ENCODE assay signal across 8 cellular contexts in the genomic region with DNA sequence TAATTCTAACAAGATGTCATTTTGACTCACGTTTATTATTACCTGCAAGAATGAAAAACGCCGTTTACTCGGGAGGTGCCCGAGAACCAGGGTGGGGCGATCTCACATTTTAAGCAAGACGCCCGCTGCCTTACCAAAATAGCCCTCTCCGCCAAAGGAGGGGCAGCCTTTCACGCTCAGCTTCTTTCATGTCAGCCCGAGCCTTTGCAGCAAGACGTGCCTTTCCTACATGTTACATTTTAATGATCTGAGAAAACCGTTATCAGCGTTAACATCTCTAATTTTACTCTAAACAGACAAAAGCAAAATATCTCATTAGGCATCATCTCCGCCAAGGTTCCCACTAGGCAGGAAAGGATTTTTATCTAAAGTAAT.
DNase-seq lines count a peak whose midpoint lies in the region; ATAC-seq lines count a peak whose summit lies in the region.

No MANE protein-coding gene starts in this region.

- peak overlapping the region; percentile 78 for H3K4me3 ChIP-seq in iPS-20b (ENCODE audit: low read length)

- no peaks in the 10 kb centered on the region for H3K9me3 Mint-ChIP-seq in stimulated activated naive CD8-positive, alpha-beta T cell treated with anti-CD3 and anti-CD28 coated beads, Interleukin-15, amount 100 ng/mL, for 72 hours

- peak overlapping the region; percentile 95 to 98 for H3K27ac Mint-ChIP-seq in stimulated activated naive CD8-positive, alpha-beta T cell treated with anti-CD3 and anti-CD28 coated beads, Interleukin-15, amount 100 ng/mL, for 72 hours

- no peaks in the 10 kb centered on the region for H3K9me3 ChIP-seq in iPS-20b (ENCODE audit: insufficient read depth, low read depth, low read length)

- peaks cover 52% of the 10 kb centered on the region for H3K27me3 ChIP-seq in iPS-20b (ENCODE audit: insufficient read depth, low read length)

- peak overlapping the region; percentile 89 to 100 for H3K4me3 Mint-ChIP-seq in stimulated activated naive CD8-positive, alpha-beta T cell treated with anti-CD3 and anti-CD28 coated beads, Interleukin-15, amount 100 ng/mL, for 72 hours

- H3K9ac ChIP-seq in iPS-20b (ENCODE audit: low read depth, low read length) = peak overlapping the region; percentile 21; the same call in 1 of the 2 replicates

- H3K36me3 ChIP-seq in iPS-20b (ENCODE audit: insufficient read depth, low read depth, low read length) = no peaks in the 10 kb centered on the region

- H3K27ac ChIP-seq in iPS-20b (ENCODE audit: low read length) = no peak overlapping the region

- peaks cover 2% of the 10 kb centered on the region for H3K27me3 Mint-ChIP-seq in stimulated activated naive CD8-positive, alpha-beta T cell treated with anti-CD3 and anti-CD28 coated beads, Interleukin-15, amount 100 ng/mL, for 72 hours

- H3K4me1 ChIP-seq in iPS-20b (ENCODE audit: insufficient read depth, low read length) = peaks cover 16% of the 10 kb centered on the region; the same call in 1 of the 2 replicates

- H3K4me1 Mint-ChIP-seq in stimulated activated naive CD8-positive, alpha-beta T cell treated with anti-CD3 and anti-CD28 coated beads, Interleukin-15, amount 100 ng/mL, for 72 hours = peaks cover 69% of the 10 kb centered on the region

- ATAC-seq in stimulated activated naive CD8-positive, alpha-beta T cell treated with anti-CD3 and anti-CD28 coated beads, Interleukin-15, amount 100 ng/mL, for 72 hours = no peak

- DNase-seq in activated T-cell treated with anti-CD3 and anti-CD28 coated beads for 1 hour (ENCODE audit: low read depth) (peak; percentile 40), activated T-cell treated with anti-CD3 and anti-CD28 coated beads for 4 hours (no peak), pons (ENCODE audit: low spot score) (no peak), DMS53 (lab: John Stamatoyannopoulos, UW) (no peak), SHP77 treated with DMSO at 0.1 percent for 48 hours (lab: John Stamatoyannopoulos, UW) (no peak)
- peak; percentile 22 for DNase-seq in activated effector memory CD4-positive, alpha-beta T cell treated with Interleukin-2 at 50 U/mL for 16 hours
- peak; percentile 50 to 57 for DNase-seq in stimulated activated naive CD8-positive, alpha-beta T cell treated with anti-CD3 and anti-CD28 coated beads, Interleukin-15, amount 100 ng/mL, for 72 hours

Comparison
In these comparisons a context has a peak if more than half of its experiments do, and no peak if none do; other contexts are left out.
1. DNase-seq: peak in activated T-cell treated with anti-CD3 and anti-CD28 coated beads for 1 hour (single experiment), activated effector memory CD4-positive, alpha-beta T cell treated with Interleukin-2 at 50 U/mL for 16 hours (single experiment) and stimulated activated naive CD8-positive, alpha-beta T cell treated with anti-CD3 and anti-CD28 coated beads, Interleukin-15, amount 100 ng/mL, for 72 hours (2 of 2); none in activated T-cell treated with anti-CD3 and anti-CD28 coated beads for 4 hours (single experiment), pons (single experiment), DMS53 (single experiment) and SHP77 treated with DMSO at 0.1 percent for 48 hours (single experiment).